Comparison of ENCODE assay signal across 32 cellular contexts in genomic region chr16:4880006-4880580, GRCh38. TPM values are rescaled to one million over a fixed set of nuclear protein-coding genes. Genes with fewer than 3 reads are reported as not detected.
"Had no signal": no experiment of that assay in that cellular context is flagged by ENCODE, and none has a peak within 500 bp of the region (broad histone marks: within the 10 kb centered on the region; RNA-seq: fewer than 3 reads in every experiment).

No MANE protein-coding gene starts in this region.

- ATAC-seq: activated CD4-positive, CD25-positive, alpha-beta regulatory T cell treated with anti-CD3 and anti-CD28 coated beads, Interleukin-2, amount 50 U/mL, for 24 hours; activated CD8-positive, alpha-beta memory T cell treated with anti-CD3 and anti-CD28 coated beads, Interleukin-2, amount 10 ng/mL, durations not matched to agents 7 days and 5 days; activated CD8-positive, alpha-beta T cell treated with anti-CD3 and anti-CD28 coated beads, Interleukin-2, amount 10 ng/mL, durations not matched to agents 7 days and 5 days; activated T-helper 17 cell treated with anti-CD3 and anti-CD28 coated beads, Interleukin-2, amount 50 U/mL, for 72 hours; body of pancreas; T-cell had no signal

- H3K4me3 ChIP-seq: body of pancreas, colonic mucosa had no signal

- H3K27ac ChIP-seq: body of pancreas, colonic mucosa, epithelial cell of prostate, WERI-Rb-1 had no signal

- H3K4me3 Mint-ChIP-seq: activated B cell treated with CpG ODN at 0.5 μM for 24 hours; activated CD8-positive, alpha-beta memory T cell treated with anti-CD3 and anti-CD28 coated beads, Interleukin-2, amount 10 ng/mL, durations not matched to agents 7 days and 5 days; activated CD8-positive, alpha-beta T cell treated with anti-CD3 and anti-CD28 coated beads, Interleukin-2, amount 10 ng/mL, durations not matched to agents 7 days and 5 days; activated naive CD8-positive, alpha-beta T cell; activated T-helper 17 cell treated with anti-CD3 and anti-CD28 coated beads, Interleukin-2, amount 50 U/mL, for 72 hours; T-cell; T-helper 1 cell treated with Interleukin-12 subunit alpha and Interleukin-12 subunit beta and Interleukin-4 antibody, amounts not matched to agents 30 μg/mL and 1 μg/mL, for 36 hours had no signal

- H3K9me3 Mint-ChIP-seq: activated B cell treated with CpG ODN at 0.5 μM for 24 hours; activated T-helper 17 cell treated with anti-CD3 and anti-CD28 coated beads, Interleukin-2, amount 50 U/mL, for 72 hours; T-cell; T-helper 1 cell treated with Interleukin-12 subunit alpha and Interleukin-12 subunit beta and Interleukin-4 antibody, amounts not matched to agents 30 μg/mL and 1 μg/mL, for 36 hours had no signal

- H3K4me1 Mint-ChIP-seq: activated B cell treated with CpG ODN at 0.5 μM for 24 hours; activated CD8-positive, alpha-beta memory T cell treated with anti-CD3 and anti-CD28 coated beads, Interleukin-2, amount 10 ng/mL, durations not matched to agents 7 days and 5 days; activated T-helper 17 cell treated with anti-CD3 and anti-CD28 coated beads, Interleukin-2, amount 50 U/mL, for 72 hours; T-cell had no signal

- H3K4me1 ChIP-seq: colonic mucosa had no signal

- H3K27me3 ChIP-seq: body of pancreas, colonic mucosa had no signal

- H3K27me3 Mint-ChIP-seq: activated B cell treated with CpG ODN at 0.5 μM for 24 hours; activated CD8-positive, alpha-beta memory T cell treated with anti-CD3 and anti-CD28 coated beads, Interleukin-2, amount 10 ng/mL, durations not matched to agents 7 days and 5 days; activated naive CD8-positive, alpha-beta T cell; activated T-helper 17 cell treated with anti-CD3 and anti-CD28 coated beads, Interleukin-2, amount 50 U/mL, for 72 hours; T-cell had no signal

- H3K9me3 ChIP-seq: body of pancreas, colonic mucosa had no signal

- DNase-seq: activated B cell treated with CpG ODN at 0.5 μM for 24 hours; activated CD4-positive, alpha-beta T cell treated with anti-CD3 and anti-CD28 coated beads for 48 hours; activated CD4-positive, alpha-beta T cell treated with anti-CD3 and anti-CD28 coated beads, Interleukin-2, amount 50 U/mL, for 1 hour; activated CD4-positive, alpha-beta T cell treated with anti-CD3 and anti-CD28 coated beads, Interleukin-2, amount 50 U/mL, for 48 hours; activated CD8-positive, alpha-beta memory T cell treated with anti-CD3 and anti-CD28 coated beads, Interleukin-2, amount 10 ng/mL, durations not matched to agents 7 days and 5 days; activated CD8-positive, alpha-beta memory T cell treated with anti-CD3 and anti-CD28 coated beads, Interleukin-2, amount 50 U/mL, for 4 hours; activated CD8-positive, alpha-beta T cell treated with anti-CD3 and anti-CD28 coated beads, Interleukin-2, amount 10 ng/mL, durations not matched to agents 7 days and 5 days; activated effector memory CD4-positive, alpha-beta T cell treated with Interleukin-2 at 50 U/mL for 16 hours; activated gamma-delta T cell treated with Interleukin-2 at 50 U/mL for 16 hours; activated naive CD4-positive, alpha-beta T cell treated with anti-CD3 and anti-CD28 coated beads, Interleukin-2, amount 50 U/mL, for 16 hours; activated naive CD4-positive, alpha-beta T cell treated with Interleukin-2 at 50 U/mL for 16 hours; activated T-cell treated with anti-CD3 and anti-CD28 coated beads, Interleukin-2, amount 50 U/mL, for 1 hour; amniotic stem cell; anterior cingulate cortex; body of pancreas; caudate nucleus; cerebellar nuclear complex; colonic mucosa; effector CD8-positive, alpha-beta T cell; foreskin fibroblast; head of caudate nucleus; SW 1271; T-cell; T1000; WERI-Rb-1 had no signal

- H3K27ac Mint-ChIP-seq: activated B cell treated with CpG ODN at 0.5 μM for 24 hours; activated CD8-positive, alpha-beta memory T cell treated with anti-CD3 and anti-CD28 coated beads, Interleukin-2, amount 10 ng/mL, durations not matched to agents 7 days and 5 days; activated CD8-positive, alpha-beta T cell treated with anti-CD3 and anti-CD28 coated beads, Interleukin-2, amount 10 ng/mL, durations not matched to agents 7 days and 5 days; activated naive CD8-positive, alpha-beta T cell; activated T-helper 17 cell treated with anti-CD3 and anti-CD28 coated beads, Interleukin-2, amount 50 U/mL, for 72 hours; T-cell; T-helper 1 cell treated with Interleukin-12 subunit alpha and Interleukin-12 subunit beta and Interleukin-4 antibody, amounts not matched to agents 30 μg/mL and 1 μg/mL, for 36 hours had no signal

RNA-seq across cellular contexts. Expression of gene PPL, which starts 56.9 kb away (rescaled TPM):
- total RNA-seq: activated CD8-positive, alpha-beta memory T cell treated with anti-CD3 and anti-CD28 coated beads for 36 hours; activated CD8-positive, alpha-beta T cell treated with anti-CD3 and anti-CD28 coated beads, Interleukin-2, amount 10 ng/mL, durations not matched to agents 7 days and 5 days; activated T-helper 17 cell treated with anti-CD3 and anti-CD28 coated beads, Interleukin-2, amount 50 U/mL, for 72 hours; T-helper 2 cell treated with Interferon-gamma antibody and Interleukin-4, amounts not matched to agents 100 ng/mL and 5 ng/mL, for 36 hours had no signal
